In genomic region chr1:78291872-78292271, GRCh38 we compare ENCODE assay signal across 17 cellular contexts.
A peak's percentile ranks its signal among the peaks of the same experiment; 100 is the strongest.
DNase-seq lines count a peak whose midpoint lies in the region; ATAC-seq and TF ChIP-seq lines count a peak whose summit lies in the region.
"Had no signal": no experiment of that assay in that cellular context is flagged by ENCODE, and none has a peak within 500 bp of the region (broad histone marks: within the 10 kb centered on the region; RNA-seq: fewer than 3 reads in every experiment).

No MANE protein-coding gene starts in this region.

- no peaks in the 10 kb centered on the region for H3K36me3 Mint-ChIP-seq in mesothelial cell of epicardium
- H3K36me3 Mint-ChIP-seq: CD8-positive, alpha-beta memory T cell had no signal

- CTCF ChIA-PET in SK-N-SH (lab: Yijun Ruan, JAX) = interaction anchor here (1.0 to 1.6 kb wide), 3 partner anchors 42 to 315 kb away, joined by 3 to 9 read pairs (median 3); no protein-coding TSS in a partner anchor

- H3K4me1 ChIP-seq in SK-N-SH (ENCODE audit: control insufficient read depth in 1 of 2, insufficient read depth in 2 of 2, low read depth in 1 of 2, low read length in 1 of 2) = peaks cover 4 to 7% of the 10 kb centered on the region in 2 experiments; a peak in 2 of 4 replicates
- peaks cover 42% of the 10 kb centered on the region for H3K4me1 ChIP-seq in adipocyte (ENCODE audit: control insufficient read depth, insufficient read depth, low read length)
- H3K4me1 ChIP-seq in gastroesophageal sphincter = no peaks in the 10 kb centered on the region
- no peaks in the 10 kb centered on the region for H3K4me1 ChIP-seq in vagina
- H3K4me1 ChIP-seq: BLaER1, Caco-2 had no signal

- H3F3A ChIP-seq in SK-N-SH (replicated peaks; ENCODE audit: insufficient read depth) = no peaks in the 10 kb centered on the region

- intact Hi-C loops in vagina (cut with DNase I) = no loop called here

- no peak for ATAC-seq in SK-N-SH treated with all-trans-retinoic acid at 6 μM for 48 hours
- peak; percentile 10 for ATAC-seq in gastroesophageal sphincter
- ATAC-seq: GM12878 had no signal

- H3K4me3 Mint-ChIP-seq in mesothelial cell of epicardium = no peak overlapping the region
- H3K4me3 Mint-ChIP-seq: CD8-positive, alpha-beta memory T cell; H9 had no signal

- H3K9me2 ChIP-seq in SK-N-SH = no peaks in the 10 kb centered on the region

- 0 out of 2 replicates have a peak, but pooled peaks have one; percentile 3 for TF ChIP-seq RAD21 in SK-N-SH (IDR thresholded peaks at IDR 0.05; ENCODE audit: low read length)

- H2AFZ ChIP-seq in SK-N-SH (ENCODE audit: low read depth) = peak overlapping the region; percentile 12; the same call in 1 of the 2 replicates

- DNase-seq in SK-N-SH (peak; percentile 26), adipocyte (ENCODE audit: low read depth) (no peak), vagina (ENCODE audit: extremely low spot score in 2 of 2) (no peak), NCI-H1436 (lab: John Stamatoyannopoulos, UW) (no peak), mesothelial cell of epicardium (ENCODE audit: low spot score in 2 of 2, unreplicated experiment in 2 of 2) (no peak), iPS-NIHi11 (ENCODE audit: low spot score) (no peak)
- DNase-seq: 8988T; AML-193; Caco-2; CD8-positive, alpha-beta memory T cell; DMS79; GOT3; H9 had no signal

- POLR2A ChIA-PET in SK-N-SH (lab: Yijun Ruan, JAX) = no interaction called here

- no peaks in the 10 kb centered on the region for H3K9me3 ChIP-seq in SK-N-SH
- H3K9me3 ChIP-seq in adipocyte (ENCODE audit: control insufficient read depth, low read length) = no peaks in the 10 kb centered on the region
- no peaks in the 10 kb centered on the region for H3K9me3 ChIP-seq in gastroesophageal sphincter
- no peaks in the 10 kb centered on the region for H3K9me3 ChIP-seq in vagina
- H3K9me3 ChIP-seq: BLaER1, Caco-2 had no signal

- no peak overlapping the region for H3K4me3 ChIP-seq in SK-N-SH (ENCODE audit: low read depth in 2 of 2, low read length in 1 of 2)
- peak overlapping the region; percentile 27 for H3K4me3 ChIP-seq in adipocyte (ENCODE audit: low read length)
- no peak overlapping the region for H3K4me3 ChIP-seq in gastroesophageal sphincter
- no peak overlapping the region for H3K4me3 ChIP-seq in vagina
- H3K4me3 ChIP-seq: BLaER1, GM12878 had no signal

- H3K9me3 Mint-ChIP-seq in mesothelial cell of epicardium = no peaks in the 10 kb centered on the region
- H3K9me3 Mint-ChIP-seq: CD8-positive, alpha-beta memory T cell had no signal

- TF ChIP-seq CTCF in SK-N-SH (IDR thresholded peaks at IDR 0.05) (no peak), gastroesophageal sphincter (IDR thresholded peaks at IDR 0.05) (no peak), vagina (IDR thresholded peaks at IDR 0.05) (no peak), mesothelial cell of epicardium (IDR thresholded peaks at IDR 0.05; ENCODE audit: unreplicated experiment) (no peak)

- TF ChIP-seq POLR2A in gastroesophageal sphincter (IDR thresholded peaks at IDR 0.05) = no peak
- TF ChIP-seq POLR2A in vagina (IDR thresholded peaks at IDR 0.05) = no peak

- H3K27me3 Mint-ChIP-seq in mesothelial cell of epicardium (ENCODE audit: low read depth) = peaks cover 28% of the 10 kb centered on the region

- H3K79me2 ChIP-seq in SK-N-SH (ENCODE audit: insufficient read depth) = no peaks in the 10 kb centered on the region

- H3K36me3 ChIP-seq in SK-N-SH (replicated peaks in 1 of 2; ENCODE audit: control insufficient read depth in 1 of 2, insufficient read depth in 2 of 2, low read length in 1 of 2) = no peaks in the 10 kb centered on the region
- no peaks in the 10 kb centered on the region for H3K36me3 ChIP-seq in adipocyte (ENCODE audit: control insufficient read depth, insufficient read depth, low read length, severe bottlenecking)
- no peaks in the 10 kb centered on the region for H3K36me3 ChIP-seq in gastroesophageal sphincter
- H3K36me3 ChIP-seq in vagina = no peaks in the 10 kb centered on the region
- H3K36me3 ChIP-seq: BLaER1 had no signal

- peak in 1 of 2 experiments; percentile 75; a peak in 1 of 4 replicates for TF ChIP-seq EP300 in SK-N-SH (IDR thresholded peaks at IDR 0.05; ENCODE audit: borderline replicate concordance in 1 of 2, low read depth in 1 of 2, low read length in 1 of 2)
- TF ChIP-seq EP300 in gastroesophageal sphincter (IDR thresholded peaks at IDR 0.05) = no peak

- no peaks in the 10 kb centered on the region for H3K4me1 Mint-ChIP-seq in mesothelial cell of epicardium
- H3K4me1 Mint-ChIP-seq: CD8-positive, alpha-beta memory T cell; H9 had no signal

- H3K4me2 ChIP-seq in SK-N-SH = peak overlapping the region; percentile 16; the same call in 1 of the 2 replicates
- H3K4me2 ChIP-seq: BLaER1 had no signal

- H3K27ac Mint-ChIP-seq in mesothelial cell of epicardium = no peak overlapping the region
- H3K27ac Mint-ChIP-seq: CD8-positive, alpha-beta memory T cell; H9 had no signal

- H3K27ac ChIP-seq in SK-N-SH (ENCODE audit: low read depth in 2 of 2, low read length in 1 of 2) (peak overlapping the region; percentile 11 to 37; a peak in 2 of 4 replicates), gastroesophageal sphincter (no peak overlapping the region), vagina (peak overlapping the region; percentile 43)
- H3K27ac ChIP-seq: BLaER1 had no signal

- H3K27me3 ChIP-seq in SK-N-SH (ENCODE audit: insufficient read depth) (no peaks in the 10 kb centered on the region), adipocyte (replicated peaks; ENCODE audit: control insufficient read depth, insufficient read depth, low read length) (no peaks in the 10 kb centered on the region), gastroesophageal sphincter (no peaks in the 10 kb centered on the region), vagina (no peaks in the 10 kb centered on the region)
- H3K27me3 ChIP-seq: BLaER1 had no signal

- no peaks in the 10 kb centered on the region for H4K20me1 ChIP-seq in SK-N-SH (ENCODE audit: insufficient read depth)
- H4K20me1 ChIP-seq: BLaER1 had no signal

- H3K9ac ChIP-seq in SK-N-SH (no peak overlapping the region), adipocyte (ENCODE audit: low read length) (no peak overlapping the region)
- H3K9ac ChIP-seq: BLaER1 had no signal

TF ChIP-seq in SK-N-SH, 30 proteins besides CTCF, POLR2A, EP300 and RAD21:
- TF ChIP-seq RCOR1 (IDR thresholded peaks at IDR 0.05; ENCODE audit: low read length) (peak; percentile 60; the same call in 1 of the 2 replicates), SIN3A (IDR thresholded peaks at IDR 0.05; ENCODE audit: borderline replicate concordance, low read depth, low read length) (no peak), GATA2 (CRISPR knock-in tag; IDR thresholded peaks at IDR 0.05) (peak; percentile 71)

TF ChIP-seq in SK-N-SH treated with all-trans-retinoic acid at 6 μM for 48 hours, 23 proteins besides CTCF, POLR2A, EP300 and RAD21 (continues in another document):
- TF ChIP-seq PATZ1 (CRISPR knock-in tag; IDR thresholded peaks at IDR 0.05; ENCODE audit: borderline replicate concordance) = no peak
- TF ChIP-seq ZNF565 (CRISPR knock-in tag; conservative IDR thresholded peaks at IDR 0.05; ENCODE audit: low read depth) = no peak
- TF ChIP-seq BACH2 (CRISPR knock-in tag; IDR thresholded peaks at IDR 0.05; ENCODE audit: borderline replicate concordance) = no peak
- no peak for TF ChIP-seq ZFP30 (CRISPR knock-in tag; IDR thresholded peaks at IDR 0.05)
- no peak for TF ChIP-seq ZC3H10 (CRISPR knock-in tag; IDR thresholded peaks at IDR 0.05)
- no peak for TF ChIP-seq ISL1 (CRISPR knock-in tag; IDR thresholded peaks at IDR 0.05)
- no peak for TF ChIP-seq CSRNP3 (CRISPR knock-in tag; IDR thresholded peaks at IDR 0.05)
- TF ChIP-seq CSDC2 (CRISPR knock-in tag; IDR thresholded peaks at IDR 0.05) = no peak
- TF ChIP-seq POU6F1 (CRISPR knock-in tag; IDR thresholded peaks at IDR 0.05; ENCODE audit: borderline replicate concordance, low read depth) = no peak
- TF ChIP-seq ESRRG (CRISPR knock-in tag; IDR thresholded peaks at IDR 0.05) = no peak
- no peak for TF ChIP-seq ARNTL (CRISPR knock-in tag; IDR thresholded peaks at IDR 0.05; ENCODE audit: borderline replicate concordance, low read depth)

Comparison
In these comparisons a context has a peak if more than half of its experiments do, and no peak if none do; other contexts are left out.
1. H3K27ac ChIP-seq: peak in SK-N-SH (2 of 2) and vagina (single experiment); none in gastroesophageal sphincter (0 of 4).